In the genomic region with DNA sequence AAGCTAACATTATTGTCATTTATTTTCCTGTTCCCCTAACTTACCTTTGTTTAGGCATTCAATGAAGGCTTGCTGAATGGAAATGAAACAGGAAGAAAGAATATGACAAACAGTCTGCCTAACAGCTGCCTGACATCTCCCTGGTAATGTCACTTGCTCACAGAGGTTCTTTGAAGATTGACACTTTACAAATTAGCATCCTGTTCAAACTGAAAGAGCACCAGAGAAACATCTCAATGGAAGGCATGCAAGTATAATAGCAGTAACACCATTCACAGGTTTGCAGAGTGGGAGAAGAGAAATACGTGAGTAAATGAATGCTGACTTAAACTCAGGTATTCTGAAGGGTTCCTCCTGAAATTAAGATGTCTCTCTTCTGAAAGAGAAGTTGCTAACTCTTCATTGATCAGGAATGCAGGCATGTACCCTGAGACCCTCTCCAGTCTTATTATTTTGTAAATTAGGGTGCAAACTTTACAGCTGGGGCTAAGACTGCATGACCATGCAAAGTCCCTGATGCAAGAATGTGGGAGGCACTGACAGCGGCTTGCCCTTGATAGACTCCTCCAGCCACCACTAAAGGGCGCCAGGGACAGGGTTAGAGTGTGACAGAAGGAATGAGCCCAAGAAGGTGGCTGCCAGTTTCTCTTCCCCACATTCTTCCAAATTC, we compare ENCODE assay signal across 2 cellular contexts.
TF ChIP-seq lines count a peak whose summit lies in the region.

No MANE protein-coding gene starts in this region.

TF ChIP-seq in GM12878, 131 proteins besides CTCF, POLR2A, EP300 and RAD21 (continues in another document):
- TF ChIP-seq, protein P1, sequence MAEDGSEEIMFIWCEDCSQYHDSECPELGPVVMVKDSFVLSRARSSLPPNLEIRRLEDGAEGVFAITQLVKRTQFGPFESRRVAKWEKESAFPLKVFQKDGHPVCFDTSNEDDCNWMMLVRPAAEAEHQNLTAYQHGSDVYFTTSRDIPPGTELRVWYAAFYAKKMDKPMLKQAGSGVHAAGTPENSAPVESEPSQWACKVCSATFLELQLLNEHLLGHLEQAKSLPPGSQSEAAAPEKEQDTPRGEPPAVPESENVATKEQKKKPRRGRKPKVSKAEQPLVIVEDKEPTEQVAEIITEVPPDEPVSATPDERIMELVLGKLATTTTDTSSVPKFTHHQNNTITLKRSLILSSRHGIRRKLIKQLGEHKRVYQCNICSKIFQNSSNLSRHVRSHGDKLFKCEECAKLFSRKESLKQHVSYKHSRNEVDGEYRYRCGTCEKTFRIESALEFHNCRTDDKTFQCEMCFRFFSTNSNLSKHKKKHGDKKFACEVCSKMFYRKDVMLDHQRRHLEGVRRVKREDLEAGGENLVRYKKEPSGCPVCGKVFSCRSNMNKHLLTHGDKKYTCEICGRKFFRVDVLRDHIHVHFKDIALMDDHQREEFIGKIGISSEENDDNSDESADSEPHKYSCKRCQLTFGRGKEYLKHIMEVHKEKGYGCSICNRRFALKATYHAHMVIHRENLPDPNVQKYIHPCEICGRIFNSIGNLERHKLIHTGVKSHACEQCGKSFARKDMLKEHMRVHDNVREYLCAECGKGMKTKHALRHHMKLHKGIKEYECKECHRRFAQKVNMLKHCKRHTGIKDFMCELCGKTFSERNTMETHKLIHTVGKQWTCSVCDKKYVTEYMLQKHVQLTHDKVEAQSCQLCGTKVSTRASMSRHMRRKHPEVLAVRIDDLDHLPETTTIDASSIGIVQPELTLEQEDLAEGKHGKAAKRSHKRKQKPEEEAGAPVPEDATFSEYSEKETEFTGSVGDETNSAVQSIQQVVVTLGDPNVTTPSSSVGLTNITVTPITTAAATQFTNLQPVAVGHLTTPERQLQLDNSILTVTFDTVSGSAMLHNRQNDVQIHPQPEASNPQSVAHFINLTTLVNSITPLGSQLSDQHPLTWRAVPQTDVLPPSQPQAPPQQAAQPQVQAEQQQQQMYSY (CRISPR knock-in tag; IDR thresholded peaks at IDR 0.05), result no peak
- TF ChIP-seq ESRRA (IDR thresholded peaks at IDR 0.05; ENCODE audit: low read length), result no peak
- TF ChIP-seq POU2F2 (IDR thresholded peaks at IDR 0.05; ENCODE audit: borderline replicate concordance, low read depth, low read length), result no peak
- no peak for TF ChIP-seq POLR2AphosphoS2 (IDR thresholded peaks at IDR 0.05; ENCODE audit: low read depth, low read length)
- TF ChIP-seq GABPA (IDR thresholded peaks at IDR 0.05; ENCODE audit: low read depth), result no peak
- no peak for TF ChIP-seq PAX8 (IDR thresholded peaks at IDR 0.05)
- no peak for TF ChIP-seq TBL1XR1 (IDR thresholded peaks at IDR 0.05; ENCODE audit: low read depth, low read length)
- TF ChIP-seq CREB1 (IDR thresholded peaks at IDR 0.05; ENCODE audit: low read depth), result no peak
- TF ChIP-seq SREBF2 (IDR thresholded peaks at IDR 0.05; ENCODE audit: low read length), result no peak
- no peak for TF ChIP-seq CBFB (IDR thresholded peaks at IDR 0.05; ENCODE audit: low read depth)
- TF ChIP-seq DPF2 (IDR thresholded peaks at IDR 0.05), result no peak
- TF ChIP-seq PBX3 (IDR thresholded peaks at IDR 0.05; ENCODE audit: insufficient replicate concordance, low read depth, low read length), result peak; percentile 26
- no peak for TF ChIP-seq KLF5 (IDR thresholded peaks at IDR 0.05; ENCODE audit: partially characterized antibody)
- TF ChIP-seq FOXK2 (IDR thresholded peaks at IDR 0.05), result no peak
- no peak for TF ChIP-seq JUND (IDR thresholded peaks at IDR 0.05; ENCODE audit: low read depth, low read length)
- no peak for TF ChIP-seq ZNF207 (IDR thresholded peaks at IDR 0.05; ENCODE audit: borderline replicate concordance)
- TF ChIP-seq NR2F1 (conservative IDR thresholded peaks at IDR 0.05), result no peak
- TF ChIP-seq JUNB (IDR thresholded peaks at IDR 0.05), result no peak
- TF ChIP-seq, protein P2, sequence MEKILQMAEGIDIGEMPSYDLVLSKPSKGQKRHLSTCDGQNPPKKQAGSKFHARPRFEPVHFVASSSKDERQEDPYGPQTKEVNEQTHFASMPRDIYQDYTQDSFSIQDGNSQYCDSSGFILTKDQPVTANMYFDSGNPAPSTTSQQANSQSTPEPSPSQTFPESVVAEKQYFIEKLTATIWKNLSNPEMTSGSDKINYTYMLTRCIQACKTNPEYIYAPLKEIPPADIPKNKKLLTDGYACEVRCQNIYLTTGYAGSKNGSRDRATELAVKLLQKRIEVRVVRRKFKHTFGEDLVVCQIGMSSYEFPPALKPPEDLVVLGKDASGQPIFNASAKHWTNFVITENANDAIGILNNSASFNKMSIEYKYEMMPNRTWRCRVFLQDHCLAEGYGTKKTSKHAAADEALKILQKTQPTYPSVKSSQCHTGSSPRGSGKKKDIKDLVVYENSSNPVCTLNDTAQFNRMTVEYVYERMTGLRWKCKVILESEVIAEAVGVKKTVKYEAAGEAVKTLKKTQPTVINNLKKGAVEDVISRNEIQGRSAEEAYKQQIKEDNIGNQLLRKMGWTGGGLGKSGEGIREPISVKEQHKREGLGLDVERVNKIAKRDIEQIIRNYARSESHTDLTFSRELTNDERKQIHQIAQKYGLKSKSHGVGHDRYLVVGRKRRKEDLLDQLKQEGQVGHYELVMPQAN (conservative IDR thresholded peaks at IDR 0.05), result no peak
- TF ChIP-seq PKNOX1 (IDR thresholded peaks at IDR 0.05), result peak; percentile 69

TF ChIP-seq in neural cell, 6 proteins besides CTCF, POLR2A, EP300 and RAD21:
- TF ChIP-seq EZH2 (IDR thresholded peaks at IDR 0.05; ENCODE audit: borderline replicate concordance, insufficient read depth, low read length, poor library complexity, severe bottlenecking), result no peak
- TF ChIP-seq MXI1 (conservative IDR thresholded peaks at IDR 0.05; ENCODE audit: poor library complexity, severe bottlenecking), result peak; percentile 35
- TF ChIP-seq SMC3 (conservative IDR thresholded peaks at IDR 0.05; ENCODE audit: poor library complexity), result peak; percentile 56
- TF ChIP-seq TAF1 (IDR thresholded peaks at IDR 0.05; ENCODE audit: low read depth), result no peak
- peak; percentile 68 for TF ChIP-seq POLR2AphosphoS5 (IDR thresholded peaks at IDR 0.05)
